Comparison of ENCODE assay signal across 14 cellular contexts in the genomic region with DNA sequence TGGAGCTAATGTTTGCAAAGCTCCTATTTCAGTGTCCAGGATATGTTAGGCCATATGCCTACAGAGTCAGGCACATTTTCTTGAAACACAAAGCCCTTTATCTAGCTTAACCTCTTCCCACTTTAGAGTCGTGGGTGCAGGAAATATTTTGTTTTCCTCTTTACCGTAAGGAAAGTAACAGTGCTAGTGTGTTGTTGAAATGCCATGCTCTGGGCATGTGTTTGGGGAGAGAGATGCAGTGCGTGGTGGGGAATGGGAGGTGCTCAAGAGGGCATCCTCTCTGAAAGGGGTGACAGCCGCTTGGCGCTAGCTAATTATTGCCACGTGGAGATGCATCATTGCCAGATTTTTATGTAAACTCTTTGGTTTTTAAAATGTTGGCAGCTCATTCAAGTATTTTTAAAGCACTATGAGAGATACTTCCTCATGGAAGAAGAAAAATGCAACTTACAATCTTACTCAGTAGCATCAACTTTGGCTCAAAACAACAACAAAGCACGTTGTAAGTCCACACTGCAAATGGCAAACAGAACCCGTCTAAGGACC.
DNase-seq lines count a peak whose midpoint lies in the region; ATAC-seq and TF ChIP-seq lines count a peak whose summit lies in the region.
"Had no signal": no experiment of that assay in that cellular context is flagged by ENCODE, and none has a peak within 500 bp of the region (broad histone marks: within the 10 kb centered on the region; RNA-seq: fewer than 3 reads in every experiment).

No MANE protein-coding gene starts in this region.

- no peak for TF ChIP-seq POLR2A in gastroesophageal sphincter (IDR thresholded peaks at IDR 0.05)

- H3K4me3 ChIP-seq in AG10803 (ENCODE audit: low read length) (no peak overlapping the region), gastroesophageal sphincter (no peak overlapping the region), PC-9 (no peak overlapping the region)
- H3K4me3 ChIP-seq: GM12878 had no signal

- H3K79me2 ChIP-seq in PC-9 (ENCODE audit: low read depth), result peaks cover 3% of the 10 kb centered on the region

- H2AFZ ChIP-seq in PC-9, result no peak overlapping the region

- H3K4me2 ChIP-seq in PC-9, result no peak overlapping the region

- H4K20me1 ChIP-seq in PC-9 (ENCODE audit: insufficient read depth), result 0 out of 2 replicates have a peak, but pooled peaks cover 1% of the 10 kb centered on the region

- H3K4me1 Mint-ChIP-seq in dendritic cell treated with granulocyte-macrophage colony-stimulating factor and Interleukin-4, amounts not matched to agents 40 ng/mL and 50 ng/mL, for 4 days (ENCODE audit: low read depth), result peaks cover 77% of the 10 kb centered on the region
- H3K4me1 Mint-ChIP-seq in T-helper 17 cell, result peaks cover 20% of the 10 kb centered on the region

- peak; percentile 56 for DNase-seq in AG10803 (ENCODE audit: low read depth)
- DNase-seq in EH (ENCODE audit: low read depth), result peak; percentile 34
- no peak for DNase-seq in Ammon's horn (ENCODE audit: low spot score)
- DNase-seq in COR-L47 (lab: John Stamatoyannopoulos, UW), result no peak
- no peak for DNase-seq in T-helper 17 cell
- no peak for DNase-seq in PC-9
- DNase-seq: CD8-positive, alpha-beta T cell; DMS 273 treated with DMSO at 0.1 percent for 48 hours; HCEC 1CT had no signal

- peaks cover 0 to 17% of the 10 kb centered on the region in 2 donors for H3K36me3 ChIP-seq in gastroesophageal sphincter
- peaks cover 16% of the 10 kb centered on the region; the same call in 1 of the 2 replicates for H3K36me3 ChIP-seq in PC-9 (ENCODE audit: low read depth)

- H3K9me3 ChIP-seq in gastroesophageal sphincter, result no peaks in the 10 kb centered on the region
- no peaks in the 10 kb centered on the region for H3K9me3 ChIP-seq in T-helper 17 cell (ENCODE audit: control insufficient read depth, low read length, poor library complexity, severe bottlenecking)
- no peaks in the 10 kb centered on the region for H3K9me3 ChIP-seq in PC-9 (ENCODE audit: insufficient read depth, low read depth)

- no peak for TF ChIP-seq EP300 in gastroesophageal sphincter (IDR thresholded peaks at IDR 0.05)

- TF ChIP-seq CTCF in AG10803 (conservative IDR thresholded peaks at IDR 0.05; ENCODE audit: low read length), result no peak
- TF ChIP-seq CTCF in gastroesophageal sphincter (IDR thresholded peaks at IDR 0.05), result no peak
- TF ChIP-seq CTCF in PC-9 (conservative IDR thresholded peaks at IDR 0.05), result no peak

- no TSS peak for BruUV-seq in PC-9 (replicated peaks; lab: Mats Ljungman, UMichigan)

- no peaks in the 10 kb centered on the region for H3K27me3 Mint-ChIP-seq in dendritic cell treated with granulocyte-macrophage colony-stimulating factor and Interleukin-4, amounts not matched to agents 40 ng/mL and 50 ng/mL, for 4 days
- H3K27me3 Mint-ChIP-seq in T-helper 17 cell, result no peaks in the 10 kb centered on the region

- CTCF ChIA-PET in PC-9 (lab: Charles Lee), result no interaction called here

- no peak overlapping the region for H3K4me3 Mint-ChIP-seq in dendritic cell treated with granulocyte-macrophage colony-stimulating factor and Interleukin-4, amounts not matched to agents 40 ng/mL and 50 ng/mL, for 4 days
- no peak overlapping the region for H3K4me3 Mint-ChIP-seq in T-helper 17 cell
- H3K4me3 Mint-ChIP-seq: CD14-positive monocyte; CD8-positive, alpha-beta T cell had no signal

- H3K27ac ChIP-seq in gastroesophageal sphincter (peak overlapping the region in 3 of 4 donors; percentile 46 to 96 (median 52)), PC-9 (no peak overlapping the region)
- H3K27ac ChIP-seq: HL-60 had no signal

- no peaks in the 10 kb centered on the region for H3K9me2 ChIP-seq in PC-9 (ENCODE audit: insufficient read depth)

- H3K9me3 Mint-ChIP-seq in dendritic cell treated with granulocyte-macrophage colony-stimulating factor and Interleukin-4, amounts not matched to agents 40 ng/mL and 50 ng/mL, for 4 days, result no peaks in the 10 kb centered on the region
- H3K9me3 Mint-ChIP-seq: CD14-positive monocyte; CD8-positive, alpha-beta T cell had no signal

- peaks cover 24% of the 10 kb centered on the region for H3K36me3 Mint-ChIP-seq in dendritic cell treated with granulocyte-macrophage colony-stimulating factor and Interleukin-4, amounts not matched to agents 40 ng/mL and 50 ng/mL, for 4 days (ENCODE audit: low read depth)
- peaks cover 4% of the 10 kb centered on the region for H3K36me3 Mint-ChIP-seq in T-helper 17 cell (ENCODE audit: low read depth)

- WGBS in gastroesophageal sphincter (ENCODE audit: low coverage in 1 of 2), 2 donors, result 19 to 49% methylated on average over 5 to 8 of the region's 8 CpGs

- POLR2A ChIA-PET in PC-9 (lab: Charles Lee; ENCODE audit: unreplicated experiment), result interaction anchor here (0.5 to 0.6 kb wide), 2 partner anchors 11 to 561 kb away, joined by 3 to 8 read pairs; no protein-coding TSS in a partner anchor

- peaks cover 0 to 87% (median 18%) of the 10 kb centered on the region in 3 donors for H3K4me1 ChIP-seq in gastroesophageal sphincter
- H3K4me1 ChIP-seq in PC-9 (replicated peaks; ENCODE audit: insufficient read depth), result no peaks in the 10 kb centered on the region

- intact Hi-C loops in dendritic cell treated with granulocyte-macrophage colony-stimulating factor and Interleukin-4, amounts not matched to agents 40 ng/mL and 50 ng/mL, for 4 days (cut with micrococcal nuclease), result loop anchor here (5.0 kb wide), 1 partner anchor 36 kb away; no protein-coding TSS in a partner anchor
- intact Hi-C loops in PC-9 (cut with micrococcal nuclease; ENCODE audit: unreplicated experiment), result no loop called here

- ATAC-seq in gastroesophageal sphincter (no peak), T-helper 17 cell (no peak)
- ATAC-seq: CD8-positive, alpha-beta T cell; GM12878 had no signal

- peaks cover 5% of the 10 kb centered on the region; the same call in 1 of the 2 replicates for H3F3A ChIP-seq in PC-9 (ENCODE audit: insufficient read depth, low read depth)

- H3K27me3 ChIP-seq in gastroesophageal sphincter (no peaks in the 10 kb centered on the region), PC-9 (ENCODE audit: insufficient read depth, low read depth) (no peaks in the 10 kb centered on the region)

- H3K27ac Mint-ChIP-seq in dendritic cell treated with granulocyte-macrophage colony-stimulating factor and Interleukin-4, amounts not matched to agents 40 ng/mL and 50 ng/mL, for 4 days, result peak overlapping the region; percentile 60
- H3K27ac Mint-ChIP-seq in T-helper 17 cell, result no peak overlapping the region
- H3K27ac Mint-ChIP-seq: CD8-positive, alpha-beta T cell had no signal

Comparison
In these comparisons a context has a peak if more than half of its experiments do, and no peak if none do; other contexts are left out.
1. DNase-seq: peak in AG10803 (single experiment) and EH (single experiment); none in Ammon's horn (single experiment), COR-L47 (single experiment), T-helper 17 cell (0 of 3) and PC-9 (0 of 2).